8 cellular contexts compared by ENCODE assay signal in the genomic region with DNA sequence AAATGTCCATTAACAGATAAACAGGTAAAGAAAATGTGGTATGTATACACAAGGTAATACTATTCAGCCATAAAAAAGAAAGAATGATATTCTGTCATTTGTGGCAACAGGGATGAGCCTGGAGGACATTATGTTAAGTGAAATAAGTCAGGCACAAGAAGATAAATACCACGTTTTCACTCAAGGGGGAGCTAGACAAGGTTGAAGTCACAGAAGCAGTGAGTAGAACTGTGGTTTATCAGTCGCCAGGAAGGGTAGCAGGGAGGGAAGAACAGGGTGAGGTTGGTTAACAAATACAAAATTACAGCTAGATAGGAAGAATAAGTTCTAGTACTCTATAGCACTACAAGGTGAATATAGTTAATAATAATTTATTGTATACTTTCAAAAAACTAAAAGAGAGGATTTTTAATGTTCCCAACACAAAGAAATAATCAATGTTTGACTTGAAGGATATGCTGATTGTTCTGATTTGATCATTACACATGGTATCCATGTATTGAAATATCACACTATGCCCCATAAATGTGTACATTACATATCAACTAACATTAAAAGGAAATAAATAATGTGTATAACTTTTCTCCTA. TPM values are rescaled to one million over a fixed set of nuclear protein-coding genes. Genes with fewer than 3 reads are reported as not detected.
DNase-seq lines count a peak whose midpoint lies in the region; ATAC-seq and TF ChIP-seq lines count a peak whose summit lies in the region.

No MANE protein-coding gene starts in this region.

- DNase-seq in DMS153 treated with DMSO at 0.1 percent for 48 hours (lab: John Stamatoyannopoulos, UW; ENCODE audit: unreplicated experiment) = peak; percentile 9
- DNase-seq in DMS153 (lab: John Stamatoyannopoulos, UW) = no peak
- DNase-seq in cerebellar cortex (ENCODE audit: low spot score) = peak; percentile 38
- peak; percentile 78 for DNase-seq in myocyte (ENCODE audit: low read depth)
- DNase-seq in ureter (ENCODE audit: low spot score) = no peak

- no peaks in the 10 kb centered on the region for H4K20me1 ChIP-seq in OCI-LY3 (ENCODE audit: insufficient read depth, low read length)

- H3K27ac ChIP-seq in OCI-LY3 (ENCODE audit: low read length) = no peak overlapping the region

- ATAC-seq in GM18858 (IDR thresholded peaks at IDR 0.05; ENCODE audit: unreplicated experiment) (peak; percentile 67), HG03439 (IDR thresholded peaks at IDR 0.05; ENCODE audit: unreplicated experiment) (peak; percentile 71)

- peaks cover 6% of the 10 kb centered on the region for H3K36me3 ChIP-seq in OCI-LY3 (replicated peaks; ENCODE audit: low read depth, low read length)

- H3K9me3 ChIP-seq in OCI-LY3 (ENCODE audit: insufficient read depth, low read length) = no peaks in the 10 kb centered on the region

- H3K27me3 ChIP-seq in OCI-LY3 (ENCODE audit: low read depth, low read length) = no peaks in the 10 kb centered on the region

- H3K9ac ChIP-seq in OCI-LY3 (ENCODE audit: low read length) = no peak overlapping the region

- TF ChIP-seq CTCF in OCI-LY3 (IDR thresholded peaks at IDR 0.05; ENCODE audit: low read depth, low read length) = peak; percentile 63

- no peak overlapping the region for H2AFZ ChIP-seq in OCI-LY3 (ENCODE audit: low read depth, low read length)

- H3K4me3 ChIP-seq in OCI-LY3 (ENCODE audit: low read length) = no peak overlapping the region

- no peaks in the 10 kb centered on the region for H3K79me2 ChIP-seq in OCI-LY3 (ENCODE audit: low read length)

- peaks cover 36% of the 10 kb centered on the region for H3K4me1 ChIP-seq in OCI-LY3 (ENCODE audit: low read length)

- no peak overlapping the region for H3K4me2 ChIP-seq in OCI-LY3 (ENCODE audit: low read length)

RNA-seq across cellular contexts. Expression of a gene that starts 21.1 kb away (rescaled TPM):
- total RNA-seq in myocyte (13.5 and 13.6 TPM in 2 replicates), ureter (5.5 TPM)
- 8.5 TPM for polyA plus RNA-seq in myocyte (2012)

RNA-seq across cellular contexts. Expression of a gene that starts 21.2 kb away (rescaled TPM):
- total RNA-seq in myocyte (13.1 and 13.4 TPM in 2 replicates), ureter (17.0 TPM)
- 6.0 TPM for polyA plus RNA-seq in myocyte (2012)

Comparison
In these comparisons a context has a peak if more than half of its experiments do, and no peak if none do; other contexts are left out.
1. DNase-seq: peak in DMS153 treated with DMSO at 0.1 percent for 48 hours (single experiment), cerebellar cortex (single experiment) and myocyte (single experiment); none in DMS153 (single experiment) and ureter (single experiment).